Comparison of ENCODE assay signal across 24 cellular contexts in genomic region chr3:144772372-144772771, GRCh38.
"Had no signal": no experiment of that assay in that cellular context is flagged by ENCODE, and none has a peak within 500 bp of the region (broad histone marks: within the 10 kb centered on the region; RNA-seq: fewer than 3 reads in every experiment).

No MANE protein-coding gene starts in this region.

- H3K27me3 Mint-ChIP-seq: activated B cell treated with CpG ODN at 0.5 μM for 24 hours; activated CD4-positive, alpha-beta T cell treated with anti-CD3 and anti-CD28 coated beads for 36 hours; activated naive CD8-positive, alpha-beta T cell treated with anti-CD3 and anti-CD28 coated beads for 36 hours; activated T-cell treated with anti-CD3 and anti-CD28 coated beads, Interleukin-2, amount 50 U/mL, for 24 hours; activated T-helper 17 cell treated with anti-CD3 and anti-CD28 coated beads, Interleukin-2, amount 50 U/mL, for 72 hours; natural killer cell treated with Interleukin-12 subunit alpha and Interleukin-12 subunit beta and Interleukin-15 and Interleukin-18, amount 100 ng/mL, for 72 hours had no signal

- H3K4me3 Mint-ChIP-seq: activated B cell treated with CpG ODN at 0.5 μM for 24 hours; activated CD4-positive, alpha-beta T cell treated with anti-CD3 and anti-CD28 coated beads for 36 hours; activated naive CD8-positive, alpha-beta T cell treated with anti-CD3 and anti-CD28 coated beads for 36 hours; activated T-cell treated with anti-CD3 and anti-CD28 coated beads, Interleukin-2, amount 50 U/mL, for 24 hours; activated T-helper 17 cell treated with anti-CD3 and anti-CD28 coated beads, Interleukin-2, amount 50 U/mL, for 72 hours; natural killer cell treated with Interleukin-12 subunit alpha and Interleukin-12 subunit beta and Interleukin-15 and Interleukin-18, amount 100 ng/mL, for 72 hours; T-helper 1 cell treated with Interleukin-12 subunit alpha and Interleukin-12 subunit beta and Interleukin-4 antibody, amounts not matched to agents 30 μg/mL and 1 μg/mL, for 36 hours had no signal

- H3K36me3 Mint-ChIP-seq: activated naive CD8-positive, alpha-beta T cell treated with anti-CD3 and anti-CD28 coated beads for 36 hours; natural killer cell treated with Interleukin-12 subunit alpha and Interleukin-12 subunit beta and Interleukin-15 and Interleukin-18, amount 100 ng/mL, for 72 hours had no signal

- DNase-seq: activated B cell treated with CpG ODN at 0.5 μM for 24 hours; activated CD4-positive, alpha-beta T cell treated with anti-CD3 and anti-CD28 coated beads for 36 hours; activated CD4-positive, alpha-beta T cell treated with anti-CD3 and anti-CD28 coated beads, Interleukin-2, amount 50 U/mL, for 4 hours; activated CD8-positive, alpha-beta memory T cell treated with anti-CD3 and anti-CD28 coated beads for 24 hours; activated CD8-positive, alpha-beta memory T cell treated with anti-CD3 and anti-CD28 coated beads, Interleukin-2, amount 50 U/mL, for 4 hours; activated naive CD4-positive, alpha-beta T cell; activated naive CD8-positive, alpha-beta T cell treated with anti-CD3 and anti-CD28 coated beads for 36 hours; activated T-cell treated with anti-CD3 and anti-CD28 coated beads, Interleukin-2, amount 50 U/mL, for 24 hours; cerebellar nuclear complex; effector CD8-positive, alpha-beta T cell; head of caudate nucleus; left ventricle myocardium superior; posterior cingulate gyrus; stimulated activated CD4-positive, alpha-beta T cell treated with anti-CD3 and anti-CD28 coated beads, Interleukin-2, amount 100 ng/mL, for 48 hours; stimulated activated naive CD4-positive, alpha-beta T cell treated with Interleukin-2 at 50 U/mL for 16 hours; T1000; thyroid gland; upper lobe of right lung had no signal

- H3K4me1 ChIP-seq: breast epithelium, thyroid gland, upper lobe of right lung had no signal

- H3K9me3 ChIP-seq: breast epithelium, gastroesophageal sphincter, thyroid gland, upper lobe of right lung had no signal

- H3K27me3 ChIP-seq: breast epithelium, gastroesophageal sphincter, thyroid gland, upper lobe of right lung had no signal

- ATAC-seq: activated CD4-positive, alpha-beta T cell treated with anti-CD3 and anti-CD28 coated beads for 36 hours; activated T-helper 17 cell treated with anti-CD3 and anti-CD28 coated beads, Interleukin-2, amount 50 U/mL, for 72 hours; esophagus mucosa; gastroesophageal sphincter; natural killer cell treated with Interleukin-12 subunit alpha and Interleukin-12 subunit beta and Interleukin-15 and Interleukin-18, amount 100 ng/mL, for 72 hours; upper lobe of right lung had no signal

- H3K9me3 Mint-ChIP-seq: activated B cell treated with CpG ODN at 0.5 μM for 24 hours; activated naive CD8-positive, alpha-beta T cell treated with anti-CD3 and anti-CD28 coated beads for 36 hours; activated T-cell treated with anti-CD3 and anti-CD28 coated beads, Interleukin-2, amount 50 U/mL, for 24 hours; activated T-helper 17 cell treated with anti-CD3 and anti-CD28 coated beads, Interleukin-2, amount 50 U/mL, for 72 hours; T-helper 1 cell treated with Interleukin-12 subunit alpha and Interleukin-12 subunit beta and Interleukin-4 antibody, amounts not matched to agents 30 μg/mL and 1 μg/mL, for 36 hours had no signal

- H3K4me1 Mint-ChIP-seq: activated B cell treated with CpG ODN at 0.5 μM for 24 hours; activated CD4-positive, alpha-beta T cell treated with anti-CD3 and anti-CD28 coated beads for 36 hours; activated naive CD8-positive, alpha-beta T cell treated with anti-CD3 and anti-CD28 coated beads for 36 hours; activated T-helper 17 cell treated with anti-CD3 and anti-CD28 coated beads, Interleukin-2, amount 50 U/mL, for 72 hours had no signal

- H3K27ac Mint-ChIP-seq: activated B cell treated with CpG ODN at 0.5 μM for 24 hours; activated CD4-positive, alpha-beta T cell treated with anti-CD3 and anti-CD28 coated beads for 36 hours; activated naive CD8-positive, alpha-beta T cell treated with anti-CD3 and anti-CD28 coated beads for 36 hours; activated T-cell treated with anti-CD3 and anti-CD28 coated beads, Interleukin-2, amount 50 U/mL, for 24 hours; activated T-helper 17 cell treated with anti-CD3 and anti-CD28 coated beads, Interleukin-2, amount 50 U/mL, for 72 hours; natural killer cell treated with Interleukin-12 subunit alpha and Interleukin-12 subunit beta and Interleukin-15 and Interleukin-18, amount 100 ng/mL, for 72 hours; T-helper 1 cell treated with Interleukin-12 subunit alpha and Interleukin-12 subunit beta and Interleukin-4 antibody, amounts not matched to agents 30 μg/mL and 1 μg/mL, for 36 hours had no signal

- H3K36me3 ChIP-seq: breast epithelium, gastroesophageal sphincter, thyroid gland, upper lobe of right lung had no signal

- H3K4me3 ChIP-seq: breast epithelium, gastroesophageal sphincter, thyroid gland, upper lobe of right lung had no signal

- H3K27ac ChIP-seq: gastroesophageal sphincter, thyroid gland, upper lobe of right lung had no signal
